ENCODE assay signal across 9 cellular contexts in genomic region chr16:82192665-82193064, GRCh38. TPM values are rescaled to one million over a fixed set of nuclear protein-coding genes. Genes with fewer than 3 reads are reported as not detected.
A peak's percentile ranks its signal among the peaks of the same experiment; 100 is the strongest.
DNase-seq lines count a peak whose midpoint lies in the region; FAIRE-seq and TF ChIP-seq lines count a peak whose summit lies in the region.
"Had no signal": no experiment of that assay in that cellular context is flagged by ENCODE, and none has a peak within 500 bp of the region (broad histone marks: within the 10 kb centered on the region; RNA-seq: fewer than 3 reads in every experiment).

No MANE protein-coding gene starts in this region.

- H3K36me3 Mint-ChIP-seq in activated naive CD4-positive, alpha-beta T cell treated with anti-CD3 and anti-CD28 coated beads for 36 hours (ENCODE audit: low read depth), result no peaks in the 10 kb centered on the region

- no peaks in the 10 kb centered on the region for H3K27me3 ChIP-seq in BJ (ENCODE audit: control insufficient read depth, insufficient read depth, low read length)

- peaks cover 5% of the 10 kb centered on the region for H3K27me3 Mint-ChIP-seq in activated naive CD4-positive, alpha-beta T cell treated with anti-CD3 and anti-CD28 coated beads for 36 hours (ENCODE audit: low read depth)

- DNase-seq in BJ (ENCODE audit: low read depth) (peak; percentile 41), HTR-8/SVneo (ENCODE audit: insufficient read length, low spot score) (peak; percentile 23), medulla oblongata (ENCODE audit: extremely low spot score) (peak; percentile 50), SK-N-DZ (ENCODE audit: low spot score) (no peak), NCI-H524 (lab: John Stamatoyannopoulos, UW) (no peak), retina (no peak)
- DNase-seq in activated naive CD4-positive, alpha-beta T cell treated with anti-CD3 and anti-CD28 coated beads for 36 hours, result peak; percentile 64
- no peak for DNase-seq in activated effector memory CD4-positive, alpha-beta T cell treated with anti-CD3 and anti-CD28 coated beads, Interleukin-2, amount 50 U/mL, for 16 hours

- POLR2A ChIA-PET in BJ (lab: Charles Lee), result no interaction called here

- no peaks in the 10 kb centered on the region for H3K36me3 ChIP-seq in BJ (ENCODE audit: control insufficient read depth, insufficient read depth, low read length)

- intact Hi-C loops in activated naive CD4-positive, alpha-beta T cell treated with anti-CD3 and anti-CD28 coated beads for 36 hours (cut with micrococcal nuclease), result loop anchor here (1.0 to 10.0 kb wide), 6 partner anchors 22 to 1608 kb away; partner anchors contain the start of genes MPHOSPH6 and SDR42E1

- peak overlapping the region; percentile 70 for H3K27ac Mint-ChIP-seq in activated naive CD4-positive, alpha-beta T cell treated with anti-CD3 and anti-CD28 coated beads for 36 hours

- peaks cover 21% of the 10 kb centered on the region for H3K4me1 Mint-ChIP-seq in activated naive CD4-positive, alpha-beta T cell treated with anti-CD3 and anti-CD28 coated beads for 36 hours (ENCODE audit: low read depth)

- no peaks in the 10 kb centered on the region for H3K9me3 Mint-ChIP-seq in activated naive CD4-positive, alpha-beta T cell treated with anti-CD3 and anti-CD28 coated beads for 36 hours

- H3K4me3 Mint-ChIP-seq in activated naive CD4-positive, alpha-beta T cell treated with anti-CD3 and anti-CD28 coated beads for 36 hours, result no peak overlapping the region

- no peak overlapping the region for H3K4me3 ChIP-seq in BJ (ENCODE audit: low read depth, low read length)
- H3K4me3 ChIP-seq: GM12878 had no signal

- no peak for FAIRE-seq in HTR-8/SVneo (lab: Jason Lieb, UNC)
- FAIRE-seq: GM12878 had no signal

- no peak for TF ChIP-seq CTCF in BJ (IDR thresholded peaks at IDR 0.05; ENCODE audit: insufficient read depth, low read depth, low read length)

- CTCF ChIA-PET in BJ (lab: Yijun Ruan, JAX), result no interaction called here
- CTCF ChIA-PET in activated naive CD4-positive, alpha-beta T cell treated with anti-CD3 and anti-CD28 coated beads for 36 hours (lab: Charles Lee), result interaction anchor here (0.8 to 1.6 kb wide), 2 partner anchors 23 to 42 kb away, joined by 3 to 4 read pairs; partner anchors contain the start of gene MPHOSPH6

RNA-seq across cellular contexts. Expression of gene MPHOSPH6, which starts 22.6 kb away (rescaled TPM):
- polyA plus RNA-seq in BJ (2011; rRNA removed), result 3.9 and 10.8 TPM in 2 replicates
- 1.8 and 1.9 TPM in 2 replicates for polyA minus RNA-seq in BJ (2011; rRNA and poly(A)+ RNA removed)
- total RNA-seq in activated naive CD4-positive, alpha-beta T cell treated with anti-CD3 and anti-CD28 coated beads for 36 hours, result 10 to 100 TPM; 34.8 to 36.9 TPM
- 59.4 and 63.4 TPM in 2 replicates for polyA plus RNA-seq in SK-N-DZ (2014; cell fraction: cytosol; rRNA removed)
- 88.4 and 92.2 TPM in 2 replicates for polyA plus RNA-seq in SK-N-DZ (2014; cell fraction: nucleus; rRNA removed)

Comparison
In these comparisons a context has a peak if more than half of its experiments do, and no peak if none do; other contexts are left out.
1. DNase-seq: peak in BJ (single experiment), HTR-8/SVneo (single experiment), activated naive CD4-positive, alpha-beta T cell treated with anti-CD3 and anti-CD28 coated beads for 36 hours (single experiment) and medulla oblongata (single experiment); none in SK-N-DZ (single experiment), NCI-H524 (0 of 2), activated effector memory CD4-positive, alpha-beta T cell treated with anti-CD3 and anti-CD28 coated beads, Interleukin-2, amount 50 U/mL, for 16 hours (single experiment) and retina (single experiment).